In genomic region chr4:102868153-102868781, GRCh38 we compare ENCODE assay signal across 8 cellular contexts.
A peak's percentile ranks its signal among the peaks of the same experiment; 100 is the strongest.
DNase-seq lines count a peak whose midpoint lies in the region; ATAC-seq and TF ChIP-seq lines count a peak whose summit lies in the region.

No MANE protein-coding gene starts in this region.

- peak overlapping the region; percentile 94 for H3K4me3 Mint-ChIP-seq in activated naive CD4-positive, alpha-beta T cell treated with anti-CD3 and anti-CD28 coated beads, Interleukin-2, amount 50 U/mL, for 24 hours

- no peaks in the 10 kb centered on the region for H3K9me3 Mint-ChIP-seq in activated naive CD4-positive, alpha-beta T cell treated with anti-CD3 and anti-CD28 coated beads, Interleukin-2, amount 50 U/mL, for 24 hours

- peak overlapping the region; percentile 95 for H3K27ac Mint-ChIP-seq in activated naive CD4-positive, alpha-beta T cell treated with anti-CD3 and anti-CD28 coated beads, Interleukin-2, amount 50 U/mL, for 24 hours

- H3K27me3 Mint-ChIP-seq in activated naive CD4-positive, alpha-beta T cell treated with anti-CD3 and anti-CD28 coated beads, Interleukin-2, amount 50 U/mL, for 24 hours, result no peaks in the 10 kb centered on the region

- peak overlapping the region; percentile 71 for H3K9ac ChIP-seq in DND-41 (ENCODE audit: low read depth, low read length)

- H3K9me3 ChIP-seq in DND-41 (ENCODE audit: insufficient read depth, low read length, severe bottlenecking), result no peaks in the 10 kb centered on the region

- no peak for TF ChIP-seq CTCF in DND-41 (IDR thresholded peaks at IDR 0.05; ENCODE audit: borderline replicate concordance, extremely low read depth, low read length, poor library complexity, severe bottlenecking)
- TF ChIP-seq CTCF in HL-60 (IDR thresholded peaks at IDR 0.05; ENCODE audit: insufficient read depth, low read length), result no peak

- H3K79me2 ChIP-seq in DND-41 (ENCODE audit: insufficient read depth, low read length), result peaks cover 94% of the 10 kb centered on the region

- peaks cover 72% of the 10 kb centered on the region for H3K4me1 Mint-ChIP-seq in activated naive CD4-positive, alpha-beta T cell treated with anti-CD3 and anti-CD28 coated beads, Interleukin-2, amount 50 U/mL, for 24 hours

- peak; percentile 39 for DNase-seq in DND-41
- DNase-seq in HL-60 (ENCODE audit: low read depth in 1 of 2, low spot score in 1 of 2), result peak; percentile 11 to 22
- peak in 3 of 4 experiments; percentile 1 to 25 (median 3) for DNase-seq in stimulated activated CD4-positive, alpha-beta T cell treated with anti-CD3 and anti-CD28 coated beads, Interleukin-1b, Interleukin-23, amount 100 ng/mL, for 24 hours (ENCODE audit: low read depth in 4 of 4, low spot score in 1 of 4)
- no peak for DNase-seq in GM19240 (ENCODE audit: insufficient read length, low spot score)
- no peak for DNase-seq in NCI-H146 treated with DMSO at 0.1 percent for 48 hours (lab: John Stamatoyannopoulos, UW; ENCODE audit: unreplicated experiment)
- DNase-seq in KBM-7, result no peak

- peaks cover 9% of the 10 kb centered on the region for H3K36me3 Mint-ChIP-seq in activated naive CD4-positive, alpha-beta T cell treated with anti-CD3 and anti-CD28 coated beads, Interleukin-2, amount 50 U/mL, for 24 hours

- H3K27ac ChIP-seq in DND-41 (ENCODE audit: low read length), result peak overlapping the region; percentile 95
- H3K27ac ChIP-seq in HL-60 (replicated peaks), result peak overlapping the region; percentile 93

- peak; percentile 52 for ATAC-seq in DND-41 (ENCODE audit: insufficient read depth, low read depth)

- peaks cover 59% of the 10 kb centered on the region for H3K4me1 ChIP-seq in DND-41 (ENCODE audit: insufficient read depth, low read length)

- in situ Hi-C loops in KBM-7 (cut with MboI; ENCODE audit: low pct_unique_long_range_greater_than_20kb, low sequenced_read_pairs), result no loop called here

- H3K27me3 ChIP-seq in DND-41 (ENCODE audit: insufficient read depth, low read length, poor library complexity) (no peaks in the 10 kb centered on the region), HL-60 (ENCODE audit: insufficient read depth, poor library complexity, severe bottlenecking) (no peaks in the 10 kb centered on the region)

- H4K20me1 ChIP-seq in DND-41 (ENCODE audit: insufficient read depth, low read length), result no peaks in the 10 kb centered on the region

- peak overlapping the region; percentile 63 to 85; a peak in 3 of 4 replicates for H3K4me3 ChIP-seq in DND-41 (ENCODE audit: low read depth in 1 of 2, low read length in 2 of 2)
- H3K4me3 ChIP-seq in HL-60 (replicated peaks; ENCODE audit: insufficient read depth, low read length), result peak overlapping the region; percentile 63
- H3K4me3 ChIP-seq in iPS-11a (ENCODE audit: low read depth, low read length), result peak overlapping the region; percentile 65

- peaks cover 22% of the 10 kb centered on the region for H3K36me3 ChIP-seq in DND-41 (ENCODE audit: insufficient read depth, low read length)

- H2AFZ ChIP-seq in DND-41 (ENCODE audit: low read depth, low read length), result peak overlapping the region; percentile 89

- H3K4me2 ChIP-seq in DND-41 (ENCODE audit: insufficient read depth, low read length), result peak overlapping the region; percentile 97

Comparison
In these comparisons a context has a peak if more than half of its experiments do, and no peak if none do; other contexts are left out.
1. DNase-seq: peak in DND-41 (single experiment), HL-60 (2 of 2) and stimulated activated CD4-positive, alpha-beta T cell treated with anti-CD3 and anti-CD28 coated beads, Interleukin-1b, Interleukin-23, amount 100 ng/mL, for 24 hours (3 of 4); none in GM19240 (single experiment), NCI-H146 treated with DMSO at 0.1 percent for 48 hours (single experiment) and KBM-7 (single experiment).
2. Peak in every context shown above with its lines, with median percentiles within 50 percentile points of each other: H3K4me3 ChIP-seq.